ENCODE assay signal across 19 cellular contexts in the genomic region with DNA sequence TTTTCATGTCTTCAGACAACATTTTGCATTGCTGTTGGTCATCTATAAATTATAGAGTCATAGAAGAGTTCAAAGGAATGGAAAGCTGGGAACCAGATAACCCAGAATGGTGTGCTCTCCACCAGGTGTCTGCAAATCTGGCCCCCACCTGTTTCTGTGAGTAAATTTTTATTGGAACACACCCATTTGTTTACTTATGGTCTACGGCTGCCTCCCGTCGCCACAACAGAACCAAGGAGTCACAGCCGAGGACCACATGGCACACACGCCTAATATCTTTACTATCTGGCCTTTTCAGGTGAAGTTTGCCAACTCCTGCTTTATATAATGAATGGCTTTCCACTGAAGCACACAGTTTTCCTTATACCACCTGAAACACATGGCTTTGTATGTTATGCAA. TPM values are rescaled to one million over a fixed set of nuclear protein-coding genes. Genes with fewer than 3 reads are reported as not detected.
A peak's percentile ranks its signal among the peaks of the same experiment; 100 is the strongest.
DNase-seq lines count a peak whose midpoint lies in the region; ATAC-seq, FAIRE-seq and TF ChIP-seq lines count a peak whose summit lies in the region.
"Had no signal": no experiment of that assay in that cellular context is flagged by ENCODE, and none has a peak within 500 bp of the region (broad histone marks: within the 10 kb centered on the region; RNA-seq: fewer than 3 reads in every experiment).

No MANE protein-coding gene starts in this region.

- no peak for TF ChIP-seq POLR2A in H54 (IDR thresholded peaks at IDR 0.05; ENCODE audit: low read depth, low read length)

- H3K9me3 ChIP-seq in small intestine (ENCODE audit: control insufficient read depth, low read depth) (no peaks in the 10 kb centered on the region), neuronal stem cell (replicated peaks in 1 of 2; ENCODE audit: control insufficient read depth in 2 of 2, insufficient read depth in 1 of 2, low read depth in 1 of 2, low read length in 2 of 2) (peaks cover 0 to under 1% of the 10 kb centered on the region in 2 donors)
- H3K9me3 ChIP-seq: Caco-2, HAP-1 had no signal

- H3K23ac ChIP-seq in neuronal stem cell (ENCODE audit: low read depth, low read length, poor library complexity): no peak overlapping the region

- H3K79me1 ChIP-seq in neuronal stem cell (ENCODE audit: low read depth, low read length): no peaks in the 10 kb centered on the region

- no peak overlapping the region for H3K14ac ChIP-seq in neuronal stem cell (ENCODE audit: low read length)

- H3K9ac ChIP-seq in neuronal stem cell (ENCODE audit: low read depth, low read length, poor library complexity): no peak overlapping the region

- H3K18ac ChIP-seq in neuronal stem cell (ENCODE audit: low read length): no peak overlapping the region

- H2BK120ac ChIP-seq in neuronal stem cell (ENCODE audit: low read depth, low read length): no peak overlapping the region

- H3K4me2 ChIP-seq in neuronal stem cell (ENCODE audit: insufficient read depth, low read length, poor library complexity, severe bottlenecking): no peak overlapping the region

- H3K36me3 ChIP-seq in small intestine (ENCODE audit: control insufficient read depth in 2 of 2, insufficient read depth in 2 of 2, low read length in 2 of 2) (no peaks in the 10 kb centered on the region), neuronal stem cell (replicated peaks in 1 of 2; ENCODE audit: control insufficient read depth in 2 of 2, insufficient read depth in 2 of 2, low read length in 2 of 2) (no peaks in the 10 kb centered on the region)
- H3K36me3 ChIP-seq: HAP-1 had no signal

- DNase-seq in DMS153 (lab: John Stamatoyannopoulos, UW) (peak; percentile 57), DMS153 treated with DMSO at 0.1 percent for 48 hours (lab: John Stamatoyannopoulos, UW; ENCODE audit: unreplicated experiment) (no peak), NCI-H526 (lab: John Stamatoyannopoulos, UW) (peak; percentile 47 to 59), SW480 (ENCODE audit: low spot score) (peak; percentile 79), small intestine (peak; percentile 60), neuronal stem cell (ENCODE audit: low spot score) (no peak), H54 (ENCODE audit: insufficient read length, low spot score) (no peak)
- DNase-seq: Caco-2; CD8-positive, alpha-beta T cell; DMS79 treated with DMSO at 0.1 percent for 48 hours; EL; GOT3 had no signal

- no peak overlapping the region for H2BK12ac ChIP-seq in neuronal stem cell (ENCODE audit: low read length)

- no peaks in the 10 kb centered on the region for H3K27me3 ChIP-seq in small intestine (ENCODE audit: control insufficient read depth in 2 of 2, insufficient read depth in 2 of 2, low read length in 2 of 2)
- no peaks in the 10 kb centered on the region for H3K27me3 ChIP-seq in neuronal stem cell (ENCODE audit: control insufficient read depth in 3 of 3, insufficient read depth in 3 of 3, low read depth in 1 of 3, low read length in 3 of 3)

- no peak overlapping the region for H2AK5ac ChIP-seq in neuronal stem cell (ENCODE audit: low read depth, low read length)

- ATAC-seq in HG03565 (IDR thresholded peaks at IDR 0.05; ENCODE audit: unreplicated experiment): no peak
- ATAC-seq: CD8-positive, alpha-beta T cell had no signal

- H2BK5ac ChIP-seq in neuronal stem cell (ENCODE audit: low read length): no peak overlapping the region

- no peak overlapping the region for H3K4me3 ChIP-seq in small intestine (ENCODE audit: low read depth in 1 of 2, low read length in 2 of 2)
- H3K4me3 ChIP-seq in neuronal stem cell (ENCODE audit: low read length in 2 of 2): no peak overlapping the region
- H3K4me3 ChIP-seq: HAP-1 had no signal

- peaks cover 4 to 5% of the 10 kb centered on the region in 2 donors for H3K4me1 ChIP-seq in small intestine (ENCODE audit: control insufficient read depth in 2 of 2, insufficient read depth in 1 of 2, low read depth in 1 of 2, low read length in 1 of 2)
- peaks cover under 1 to 9% of the 10 kb centered on the region in 2 donors for H3K4me1 ChIP-seq in neuronal stem cell (ENCODE audit: control insufficient read depth in 2 of 2, insufficient read depth in 1 of 2, low read depth in 1 of 2, low read length in 2 of 2)
- H3K4me1 ChIP-seq: HAP-1 had no signal

- no peak overlapping the region for H3K4ac ChIP-seq in neuronal stem cell (ENCODE audit: low read length)

- FAIRE-seq in small intestine (lab: Jason Lieb, UNC) (no peak), H54 (lab: Jason Lieb, UNC) (no peak)
- FAIRE-seq: G401.6, GM12891 had no signal

- no peak overlapping the region for H3K27ac ChIP-seq in small intestine (ENCODE audit: low read depth in 1 of 2, low read length in 1 of 2)
- H3K27ac ChIP-seq in neuronal stem cell (replicated peaks; ENCODE audit: low read length): no peak overlapping the region
- H3K27ac ChIP-seq: 22Rv1, HL-60 had no signal

- H4K91ac ChIP-seq in neuronal stem cell (ENCODE audit: low read depth, low read length, poor library complexity): no peak overlapping the region

- 10 to 67% (median 20%) methylated on average over 5 of the region's 5 CpGs for WGBS in small intestine, 3 donors
- no CpG with 5 or more reads among the region's 5 CpGs for WGBS in neuronal stem cell (ENCODE audit: extremely low coverage in 2 of 2, insufficient read length in 2 of 2, insufficient replicate concordance in 1 of 2), 2 donors

- H4K8ac ChIP-seq in neuronal stem cell (ENCODE audit: low read depth, low read length): no peak overlapping the region

- H2BK15ac ChIP-seq in neuronal stem cell (ENCODE audit: low read length): no peak overlapping the region

- H2AFZ ChIP-seq in neuronal stem cell (ENCODE audit: low read length): no peak overlapping the region

RNA-seq across cellular contexts. Expression of a gene that starts 58.2 kb away (rescaled TPM):
- polyA plus RNA-seq in small intestine: 10 to 100 TPM; 10.8 to 33.0 (median 18.1) TPM
- 41.2 TPM for polyA plus RNA-seq in neuronal stem cell (2013, experiment 1 of 2)
- 42.0 TPM for polyA plus RNA-seq in neuronal stem cell (2013, experiment 2 of 2)
- polyA plus RNA-seq: CD14-positive monocyte had no signal

Comparison
In these comparisons a context has a peak if more than half of its experiments do, and no peak if none do; other contexts are left out.
1. DNase-seq: peak in DMS153 (single experiment), NCI-H526 (2 of 2), SW480 (single experiment) and small intestine (single experiment); none in DMS153 treated with DMSO at 0.1 percent for 48 hours (single experiment), neuronal stem cell (single experiment) and H54 (single experiment).